30 cellular contexts compared by ENCODE assay signal in the genomic region with DNA sequence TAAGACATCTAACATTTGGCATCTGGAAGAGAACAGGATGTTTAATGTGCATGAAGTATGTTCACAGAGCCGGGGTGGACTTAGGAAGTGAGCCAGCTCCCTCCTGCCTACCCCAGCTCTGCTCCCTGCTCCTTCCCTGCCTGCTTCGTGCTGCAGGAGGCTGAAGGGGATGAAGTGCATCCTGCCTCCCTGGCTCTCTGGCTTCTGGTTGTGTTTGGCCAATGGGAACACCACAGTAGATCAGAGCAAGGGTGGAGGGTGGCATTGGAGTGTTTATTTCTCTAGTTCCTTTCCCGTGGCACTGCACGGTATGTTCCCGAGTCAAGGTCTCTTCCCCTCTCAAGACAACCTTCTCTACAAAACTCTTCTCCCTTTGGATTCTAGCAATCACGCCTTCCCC.
"Had no signal": no experiment of that assay in that cellular context is flagged by ENCODE, and none has a peak within 500 bp of the region (broad histone marks: within the 10 kb centered on the region; RNA-seq: fewer than 3 reads in every experiment).

No MANE protein-coding gene starts in this region.

- H3K27ac ChIP-seq: ascending aorta, breast epithelium, cardiac muscle cell, coronary artery, dorsolateral prefrontal cortex, foreskin keratinocyte, gastrocnemius medialis, heart right ventricle had no signal

- ATAC-seq: activated CD4-positive, alpha-beta T cell treated with anti-CD3 and anti-CD28 coated beads for 36 hours; activated CD8-positive, alpha-beta memory T cell treated with anti-CD3 and anti-CD28 coated beads, Interleukin-2, amount 10 ng/mL, durations not matched to agents 7 days and 5 days; activated CD8-positive, alpha-beta T cell treated with anti-CD3 and anti-CD28 coated beads, Interleukin-2, amount 10 ng/mL, durations not matched to agents 7 days and 5 days; esophagus mucosa; foreskin keratinocyte; gastrocnemius medialis; heart right ventricle; T-helper 17 cell had no signal

- H3K9me3 ChIP-seq: ascending aorta, breast epithelium, gastrocnemius medialis, heart right ventricle had no signal

- DNase-seq: activated CD4-positive, alpha-beta memory T cell treated with anti-CD3 and anti-CD28 coated beads for 36 hours; activated CD4-positive, alpha-beta T cell treated with anti-CD3 and anti-CD28 coated beads for 36 hours; activated CD4-positive, alpha-beta T cell treated with anti-CD3 and anti-CD28 coated beads, Interleukin-2, amount 10 ng/mL, durations not matched to agents 24 days and 14 days; activated CD4-positive, CD25-positive, alpha-beta regulatory T cell; activated CD4-positive, CD25-positive, alpha-beta regulatory T cell treated with anti-CD3 and anti-CD28 coated beads, Interleukin-2, amount 50 U/mL, for 72 hours; activated CD8-positive, alpha-beta memory T cell treated with anti-CD3 and anti-CD28 coated beads, Interleukin-2, amount 10 ng/mL, durations not matched to agents 7 days and 5 days; activated CD8-positive, alpha-beta memory T cell treated with anti-CD3 and anti-CD28 coated beads, Interleukin-2, amount 50 U/mL, for 4 hours; activated CD8-positive, alpha-beta T cell treated with anti-CD3 and anti-CD28 coated beads, Interleukin-2, amount 10 ng/mL, durations not matched to agents 7 days and 5 days; activated gamma-delta T cell; activated naive CD4-positive, alpha-beta T cell; activated naive CD4-positive, alpha-beta T cell treated with anti-CD3 and anti-CD28 coated beads, Interleukin-2, amount 10 ng/mL, durations not matched to agents 7 days and 5 days; activated naive CD8-positive, alpha-beta T cell treated with anti-CD3 and anti-CD28 coated beads, Interleukin-2, amount 10 ng/mL, durations not matched to agents 7 days and 5 days; activated T-cell treated with anti-CD3 and anti-CD28 coated beads, Interleukin-2, amount 50 U/mL, for 1 hour; activated T-cell treated with anti-CD3 and anti-CD28 coated beads, Interleukin-2, amount 50 U/mL, for 48 hours; central memory CD4-positive, alpha-beta T cell; cerebellar nuclear complex; dorsolateral prefrontal cortex; effector memory CD4-positive, alpha-beta T cell; endodermal cell; foreskin keratinocyte; gastrocnemius medialis; heart right ventricle; T-helper 1 cell; T-helper 17 cell; T1000 had no signal

- H3K4me3 ChIP-seq: ascending aorta, breast epithelium, cardiac muscle cell, coronary artery, dorsolateral prefrontal cortex, gastrocnemius medialis, heart right ventricle had no signal

- H3K36me3 ChIP-seq: ascending aorta, breast epithelium, cardiac muscle cell, gastrocnemius medialis, heart right ventricle had no signal

- H3K27me3 ChIP-seq: ascending aorta, breast epithelium, cardiac muscle cell, gastrocnemius medialis had no signal

- H3K4me1 ChIP-seq: ascending aorta, breast epithelium, foreskin keratinocyte, gastrocnemius medialis, heart right ventricle had no signal
